ENCODE assay signal across 10 cellular contexts in genomic region chr5:137696481-137696880, GRCh38. TPM values are rescaled to one million over a fixed set of nuclear protein-coding genes. Genes with fewer than 3 reads are reported as not detected.
DNase-seq lines count a peak whose midpoint lies in the region; ATAC-seq and TF ChIP-seq lines count a peak whose summit lies in the region.
"Had no signal": no experiment of that assay in that cellular context is flagged by ENCODE, and none has a peak within 500 bp of the region (broad histone marks: within the 10 kb centered on the region; RNA-seq: fewer than 3 reads in every experiment).

No MANE protein-coding gene starts in this region.

- peaks cover 0 to 34% (median 13%) of the 10 kb centered on the region in 9 donors for H3K36me3 ChIP-seq in heart left ventricle
- no peaks in the 10 kb centered on the region for H3K36me3 ChIP-seq in thyroid gland
- H3K36me3 ChIP-seq in SJCRH30 = no peaks in the 10 kb centered on the region

- H3K27ac ChIP-seq in heart left ventricle (peak overlapping the region in 8 of 12 donors; percentile 1 to 80 (median 64)), right cardiac atrium (ENCODE audit: low read length) (no peak overlapping the region), thyroid gland (peak overlapping the region in 2 of 3 donors; percentile 21 to 49), SJCRH30 (no peak overlapping the region)

- H3K4me3 ChIP-seq in heart left ventricle = no peak overlapping the region
- H3K4me3 ChIP-seq in right cardiac atrium (ENCODE audit: low read length) = no peak overlapping the region
- no peak overlapping the region for H3K4me3 ChIP-seq in thyroid gland (replicated peaks in 1 of 3)
- H3K4me3 ChIP-seq in SJCRH30 = no peak overlapping the region
- H3K4me3 ChIP-seq: stomach had no signal

- no peak for ATAC-seq in heart left ventricle
- ATAC-seq in right cardiac atrium = no peak
- no peak for ATAC-seq in HG03432 (IDR thresholded peaks at IDR 0.05; ENCODE audit: unreplicated experiment)

- DNase-seq in heart left ventricle (no peak), right cardiac atrium (no peak), lung microvascular endothelial cell (ENCODE audit: low read depth in 2 of 2) (peak; percentile 61 to 86), thyroid gland (no peak), H4 (ENCODE audit: low spot score) (no peak), SJCRH30 (no peak)
- peak; percentile 60 for DNase-seq in activated naive CD4-positive, alpha-beta T cell treated with anti-CD3 and anti-CD28 coated beads, Interleukin-2, amount 50 U/mL, for 16 hours
- DNase-seq: NCI-H1436 treated with DMSO at 0.1 percent for 48 hours, stomach had no signal

- no peaks in the 10 kb centered on the region for H3K9me3 ChIP-seq in heart left ventricle
- H3K9me3 ChIP-seq in right cardiac atrium (ENCODE audit: control insufficient read depth, low read length) = no peaks in the 10 kb centered on the region
- no peaks in the 10 kb centered on the region for H3K9me3 ChIP-seq in thyroid gland
- H3K9me3 ChIP-seq in SJCRH30 (replicated peaks) = no peaks in the 10 kb centered on the region
- H3K9me3 ChIP-seq: stomach had no signal

- intact Hi-C loops in heart left ventricle (cut with DNase I) (loop anchor here in 4 of 10 donors (5.0 kb wide), 2 partner anchors 36 to 41 kb away; partner anchors contain the start of gene KLHL3 (in 2 of the 4)), right cardiac atrium (cut with DNase I) (no loop called here), thyroid gland (cut with DNase I) (no loop called here)

- no peak for TF ChIP-seq CTCF in heart left ventricle (IDR thresholded peaks at IDR 0.05)
- TF ChIP-seq CTCF in thyroid gland (IDR thresholded peaks at IDR 0.05) = no peak

- 0 to 34% (median 25%) methylated on average over 1 of the region's 1 CpG for WGBS in heart left ventricle, 4 donors
- 6% methylated on average over 1 of the region's 1 CpG for WGBS in right cardiac atrium
- WGBS in thyroid gland, 2 donors = 0 to 14% methylated on average over 1 of the region's 1 CpG

- H3K4me1 ChIP-seq in heart left ventricle = peaks cover 0 to 67% (median 36%) of the 10 kb centered on the region in 12 donors
- peaks cover 12% of the 10 kb centered on the region for H3K4me1 ChIP-seq in right cardiac atrium (ENCODE audit: control insufficient read depth, insufficient read depth, low read length)
- H3K4me1 ChIP-seq in thyroid gland = peaks cover 14 to 33% of the 10 kb centered on the region in 2 donors
- H3K4me1 ChIP-seq in SJCRH30 = no peaks in the 10 kb centered on the region

- H3K27me3 ChIP-seq in heart left ventricle (no peaks in the 10 kb centered on the region), right cardiac atrium (ENCODE audit: control insufficient read depth, insufficient read depth) (no peaks in the 10 kb centered on the region), thyroid gland (no peaks in the 10 kb centered on the region), SJCRH30 (peaks cover 16% of the 10 kb centered on the region; the same call in 1 of the 2 replicates)
- H3K27me3 ChIP-seq: stomach had no signal

- TF ChIP-seq POLR2A in heart left ventricle (IDR thresholded peaks at IDR 0.05) (no peak), thyroid gland (IDR thresholded peaks at IDR 0.05) (no peak)

RNA-seq across cellular contexts. Expression of gene KLHL3, which starts 39.4 kb away (rescaled TPM):
- total RNA-seq in heart left ventricle = 10 to 100 TPM; 16.9 to 77.6 (median 26.1) TPM
- polyA plus RNA-seq in heart left ventricle = 10 to 100 TPM in 1 of 2 donors, 1 to 10 TPM in 1; 8.3 to 54.6 TPM
- total RNA-seq in right cardiac atrium = 10 to 100 TPM; 39.6 to 57.7 (median 41.0) TPM
- 13.1 TPM for polyA plus RNA-seq in right cardiac atrium
- 20.7 and 28.6 TPM in 2 replicates for total RNA-seq in lung microvascular endothelial cell
- total RNA-seq in thyroid gland = 10 to 100 TPM; 11.9 to 26.7 (median 17.9) TPM
- 0.27 and 0.37 TPM in 2 replicates for total RNA-seq in H4 (2014; rRNA removed; shearing (Covaris generic))
- 0.03 TPM in 1 of 2 replicates, not detected in the other for total RNA-seq in SJCRH30 (2014; rRNA removed; shearing (Covaris generic))

RNA-seq across cellular contexts. Expression of gene HNRNPA0, which starts 57.7 kb away (rescaled TPM):
- total RNA-seq in heart left ventricle (10 to 100 TPM in 7 of 9 donors, 1 to 10 TPM in 2; 4.0 to 21.0 (median 14.2) TPM), right cardiac atrium (10 to 100 TPM; 16.7 to 26.7 (median 19.7) TPM), lung microvascular endothelial cell (10.2 and 14.3 TPM in 2 replicates), thyroid gland (10 to 100 TPM; 10.6 to 14.1 (median 12.4) TPM)
- polyA plus RNA-seq in heart left ventricle (10 to 100 TPM in 1 of 2 donors, 1 to 10 TPM in 1; 9.4 to 27.6 TPM), right cardiac atrium (19.5 TPM)
- total RNA-seq in H4 (2014; rRNA removed; shearing (Covaris generic)) = 9.2 and 10.7 TPM in 2 replicates
- total RNA-seq in SJCRH30 (2014; rRNA removed; shearing (Covaris generic)) = 34.9 and 36.3 TPM in 2 replicates

Comparison
In these comparisons a context has a peak if more than half of its experiments do, and no peak if none do; other contexts are left out.
1. H3K27ac ChIP-seq: peak in heart left ventricle (8 of 12) and thyroid gland (2 of 3); none in right cardiac atrium (single experiment) and SJCRH30 (single experiment).
2. DNase-seq: peak in activated naive CD4-positive, alpha-beta T cell treated with anti-CD3 and anti-CD28 coated beads, Interleukin-2, amount 50 U/mL, for 16 hours (single experiment) and lung microvascular endothelial cell (2 of 2); none in heart left ventricle (0 of 5), right cardiac atrium (0 of 3), thyroid gland (0 of 2), H4 (single experiment) and SJCRH30 (0 of 2).